ENCODE assay signal across 11 cellular contexts in the genomic region with DNA sequence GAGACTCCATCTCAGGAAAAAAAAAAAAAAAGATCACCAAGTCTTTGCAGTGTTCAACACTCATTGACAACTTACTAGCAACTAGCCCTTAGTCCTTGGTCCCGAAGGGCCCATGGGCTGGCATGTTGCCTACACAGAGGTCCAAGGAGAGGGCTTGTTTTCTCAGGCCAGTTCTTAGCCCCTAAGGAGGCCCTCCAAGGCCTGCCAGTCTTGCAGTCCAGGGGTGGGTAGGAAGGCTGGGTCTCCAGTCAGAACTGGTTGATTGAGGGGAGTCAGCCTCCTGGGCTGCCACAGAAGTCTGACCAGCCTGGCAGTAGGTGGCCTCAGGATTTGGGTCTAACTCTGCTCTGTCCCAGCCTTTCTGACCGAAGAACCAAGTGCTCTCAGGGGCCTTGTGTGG. TPM values are rescaled to one million over a fixed set of nuclear protein-coding genes. Genes with fewer than 3 reads are reported as not detected.
DNase-seq lines count a peak whose midpoint lies in the region; ATAC-seq and TF ChIP-seq lines count a peak whose summit lies in the region.
"Had no signal": no experiment of that assay in that cellular context is flagged by ENCODE, and none has a peak within 500 bp of the region (broad histone marks: within the 10 kb centered on the region; RNA-seq: fewer than 3 reads in every experiment).

No MANE protein-coding gene starts in this region.

- peak overlapping the region in 1 of 2 experiments; percentile 3 for H3K14ac ChIP-seq in mesenchymal stem cell (ENCODE audit: low read length in 2 of 2)

- no peak for TF ChIP-seq CTCF in dorsolateral prefrontal cortex (IDR thresholded peaks at IDR 0.05 in 54 of 56, conservative IDR thresholded peaks at IDR 0.05 in 2 of 56; ENCODE audit: low read depth in 1 of 56, partially characterized antibody in 56 of 56)

- peak overlapping the region; percentile 99 for H2AK5ac ChIP-seq in mesenchymal stem cell (ENCODE audit: low read length, severe bottlenecking)

- ATAC-seq in GM21367 (IDR thresholded peaks at IDR 0.05; ENCODE audit: unreplicated experiment), result no peak

- H2BK5ac ChIP-seq in mesenchymal stem cell (ENCODE audit: low read depth, low read length, poor library complexity, severe bottlenecking), result peak overlapping the region; percentile 66

- H3K9me3 ChIP-seq in HUES48 (ENCODE audit: control insufficient read depth, insufficient read depth, low read length), result no peaks in the 10 kb centered on the region
- H3K9me3 ChIP-seq in mesenchymal stem cell (ENCODE audit: control insufficient read depth, low read length), result no peaks in the 10 kb centered on the region
- no peaks in the 10 kb centered on the region for H3K9me3 ChIP-seq in subcutaneous abdominal adipose tissue (ENCODE audit: control insufficient read depth in 5 of 5, low read length in 5 of 5)
- H3K9me3 ChIP-seq: neutrophil had no signal

- no peak overlapping the region for H2AFZ ChIP-seq in mesenchymal stem cell (ENCODE audit: low read depth, low read length)

- H3K27ac ChIP-seq in HUES48 (ENCODE audit: low read depth, low read length), result peak overlapping the region; percentile 86
- peak overlapping the region in 50 of 59 donors; percentile 38 to 100 (median 78) for H3K27ac ChIP-seq in dorsolateral prefrontal cortex
- H3K27ac ChIP-seq in mesenchymal stem cell (ENCODE audit: low read length, poor library complexity, severe bottlenecking), result peak overlapping the region; percentile 96
- peak overlapping the region; percentile 78 for H3K27ac ChIP-seq in subcutaneous abdominal adipose tissue (ENCODE audit: low read depth, low read length)
- H3K27ac ChIP-seq: neutrophil had no signal

- peak overlapping the region; percentile 43 to 93 for H2BK12ac ChIP-seq in mesenchymal stem cell (ENCODE audit: low read length in 2 of 2)

- H3K4me3 ChIP-seq in HUES48 (ENCODE audit: low read depth, low read length), result no peak overlapping the region
- no peak overlapping the region for H3K4me3 ChIP-seq in dorsolateral prefrontal cortex
- H3K4me3 ChIP-seq in mesenchymal stem cell (ENCODE audit: insufficient read depth in 1 of 2, low read depth in 1 of 2, low read length in 2 of 2), result peak overlapping the region in 1 of 2 experiments; percentile 33
- H3K4me3 ChIP-seq in subcutaneous abdominal adipose tissue (ENCODE audit: low read depth in 1 of 5, low read length in 5 of 5), result no peak overlapping the region

- peaks cover 30% of the 10 kb centered on the region for H3K79me1 ChIP-seq in mesenchymal stem cell (replicated peaks; ENCODE audit: low read length, poor library complexity, severe bottlenecking)

- H3K27me3 ChIP-seq in HUES48 (ENCODE audit: control insufficient read depth, insufficient read depth, low read length), result no peaks in the 10 kb centered on the region
- no peaks in the 10 kb centered on the region for H3K27me3 ChIP-seq in dorsolateral prefrontal cortex
- no peaks in the 10 kb centered on the region for H3K27me3 ChIP-seq in mesenchymal stem cell (ENCODE audit: control insufficient read depth in 1 of 2, insufficient read depth in 1 of 2, low read length in 2 of 2)
- H3K27me3 ChIP-seq in subcutaneous abdominal adipose tissue (ENCODE audit: control insufficient read depth in 5 of 5, insufficient read depth in 4 of 5, low read length in 5 of 5), result no peaks in the 10 kb centered on the region
- H3K27me3 ChIP-seq: neutrophil had no signal

- peak overlapping the region; percentile 92 to 97 for H3K18ac ChIP-seq in mesenchymal stem cell (ENCODE audit: low read depth in 1 of 2, low read length in 2 of 2)

- peak overlapping the region; percentile 99 for H4K91ac ChIP-seq in mesenchymal stem cell (ENCODE audit: low read length)

- H3K4me1 ChIP-seq in HUES48 (ENCODE audit: control insufficient read depth, insufficient read depth, low read length), result peaks cover 51% of the 10 kb centered on the region
- H3K4me1 ChIP-seq in mesenchymal stem cell (ENCODE audit: control insufficient read depth, insufficient read depth, low read depth, low read length), result peaks cover 72% of the 10 kb centered on the region
- H3K4me1 ChIP-seq in subcutaneous abdominal adipose tissue (ENCODE audit: control insufficient read depth in 5 of 5, insufficient read depth in 5 of 5, low read length in 5 of 5), result peaks cover 24 to 67% (median 64%) of the 10 kb centered on the region in 5 donors

- WGBS in mesenchymal stem cell, result 62% methylated on average over 2 of the region's 2 CpGs

- H2BK15ac ChIP-seq in mesenchymal stem cell (ENCODE audit: low read depth, poor library complexity, severe bottlenecking), result peak overlapping the region; percentile 99

- H3K36me3 ChIP-seq in HUES48 (ENCODE audit: control insufficient read depth, insufficient read depth, low read length), result peaks cover 43% of the 10 kb centered on the region
- H3K36me3 ChIP-seq in mesenchymal stem cell (ENCODE audit: control insufficient read depth in 1 of 2, insufficient read depth in 2 of 2, low read depth in 1 of 2, low read length in 2 of 2), result peaks cover 37 to 61% of the 10 kb centered on the region in 2 experiments
- H3K36me3 ChIP-seq in subcutaneous abdominal adipose tissue (ENCODE audit: control insufficient read depth in 5 of 5, insufficient read depth in 5 of 5, low read length in 5 of 5), result peaks cover 0 to 34% (median 11%) of the 10 kb centered on the region in 5 donors

- H3K9ac ChIP-seq in HUES48 (ENCODE audit: low read depth, low read length) (no peak overlapping the region), mesenchymal stem cell (ENCODE audit: low read length) (peak overlapping the region; percentile 85), subcutaneous abdominal adipose tissue (ENCODE audit: low read length in 5 of 5) (peak overlapping the region in 2 of 5 donors; percentile 6 to 69)

- peak overlapping the region; percentile 96 to 99 for H3K4ac ChIP-seq in mesenchymal stem cell (ENCODE audit: low read depth in 1 of 2, low read length in 2 of 2)

- DNase-seq in dorsolateral prefrontal cortex (no peak), mesenchymal stem cell (peak; percentile 40), NCI-H1417 treated with DMSO at 0.1 percent for 48 hours (lab: John Stamatoyannopoulos, UW) (no peak), AML-193 (lab: John Stamatoyannopoulos, UW) (no peak), HuH-7 (ENCODE audit: low spot score) (no peak)
- DNase-seq: NCI-H524, SW 1271 had no signal

- peak overlapping the region; percentile 77 for H2BK120ac ChIP-seq in mesenchymal stem cell (ENCODE audit: low read depth, low read length)

- no peak overlapping the region for H3K23ac ChIP-seq in mesenchymal stem cell (ENCODE audit: low read length in 2 of 2)

- H3K4me2 ChIP-seq in mesenchymal stem cell (ENCODE audit: low read length, poor library complexity, severe bottlenecking), result no peak overlapping the region

- intact Hi-C loops in dorsolateral prefrontal cortex (cut with DNase I), result no loop called here

- peak overlapping the region; percentile 62 for H4K8ac ChIP-seq in mesenchymal stem cell (ENCODE audit: low read length)

RNA-seq across cellular contexts. Expression of gene IER5L, which starts 32.7 kb away (rescaled TPM):
- total RNA-seq in dorsolateral prefrontal cortex, result 10 to 100 TPM in 102 of 120 experiments, 1 to 10 TPM in 18; 4.7 to 34.0 (median 13.8) TPM
- 26.8 TPM for polyA plus RNA-seq in mesenchymal stem cell (2013, experiment 1 of 2)
- polyA plus RNA-seq in mesenchymal stem cell (2013, experiment 2 of 2), result 26.3 TPM

RNA-seq across cellular contexts. Expression of gene PTPA, which starts 34.1 kb away (rescaled TPM):
- 100 to 1,000 TPM; 149 to 296 (median 203) TPM for total RNA-seq in dorsolateral prefrontal cortex
- polyA plus RNA-seq in mesenchymal stem cell (2013, experiment 1 of 2), result 106 TPM
- polyA plus RNA-seq in mesenchymal stem cell (2013, experiment 2 of 2), result 99.4 TPM

RNA-seq across cellular contexts. Expression of gene CRAT, which starts 34.7 kb away (rescaled TPM):
- total RNA-seq in dorsolateral prefrontal cortex, result 10 to 100 TPM; 32.6 to 71.0 (median 47.5) TPM
- polyA plus RNA-seq in mesenchymal stem cell (2013, experiment 1 of 2), result 22.6 TPM
- 22.5 TPM for polyA plus RNA-seq in mesenchymal stem cell (2013, experiment 2 of 2)
